Comparison of ENCODE assay signal across 14 cellular contexts in the genomic region with DNA sequence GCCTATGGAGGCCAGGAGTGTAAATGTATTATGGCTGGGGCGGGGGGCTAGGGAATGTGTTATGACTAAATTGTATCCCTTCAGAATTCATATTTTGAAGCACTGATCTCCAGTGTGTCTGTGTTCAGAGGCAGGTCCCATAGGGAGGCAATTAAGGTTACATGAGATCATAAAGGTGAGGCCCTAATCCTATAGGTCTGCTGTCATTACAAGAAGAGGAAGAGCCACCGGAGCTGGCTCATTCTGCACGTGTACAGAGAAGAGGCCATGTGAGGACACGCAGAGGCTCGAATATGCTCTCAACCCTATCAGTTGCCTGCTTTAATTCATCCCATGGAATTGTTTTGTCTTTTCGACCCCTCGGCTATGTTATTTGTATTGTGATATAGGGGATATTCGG.
DNase-seq lines count a peak whose midpoint lies in the region; ATAC-seq and TF ChIP-seq lines count a peak whose summit lies in the region.
"Had no signal": no experiment of that assay in that cellular context is flagged by ENCODE, and none has a peak within 500 bp of the region (broad histone marks: within the 10 kb centered on the region; RNA-seq: fewer than 3 reads in every experiment).

No MANE protein-coding gene starts in this region.

- H3K4me3 ChIP-seq in naive thymus-derived CD4-positive, alpha-beta T cell (ENCODE audit: low read length) = no peak overlapping the region
- H3K4me3 ChIP-seq: BLaER1 treated with 17β-estradiol and CSF1 and Interleukin-3, amounts not matched to agents 10 nM and 100 nM had no signal

- no peak for TF ChIP-seq CTCF in endothelial cell (IDR thresholded peaks at IDR 0.05; ENCODE audit: unreplicated experiment)

- H3K36me3 Mint-ChIP-seq in endothelial cell (ENCODE audit: low read depth, unreplicated experiment) = no peaks in the 10 kb centered on the region
- H3K36me3 Mint-ChIP-seq in stimulated activated memory B cell treated with anti-CD40 and anti-IgM and Interleukin-4, amounts not matched to agents 10 μg/mL and 1 μg/mL and 100 μg/mL, for 72 hours = peaks cover 6% of the 10 kb centered on the region
- peaks cover 0 to 8% (median 3%) of the 10 kb centered on the region in 5 donors for H3K36me3 Mint-ChIP-seq in naive thymus-derived CD4-positive, alpha-beta T cell

- peak; percentile 41 for DNase-seq in NCI-H82 (lab: John Stamatoyannopoulos, UW)
- no peak for DNase-seq in NCI-H82 treated with DMSO at 0.1 percent for 48 hours (lab: John Stamatoyannopoulos, UW; ENCODE audit: unreplicated experiment)
- DNase-seq in NCI-H69 (lab: John Stamatoyannopoulos, UW) = peak; percentile 13
- DNase-seq in endothelial cell (ENCODE audit: low spot score) = no peak
- DNase-seq in naive thymus-derived CD4-positive, alpha-beta T cell = no peak
- DNase-seq: Calu3; CD8-positive, alpha-beta T cell; DMS79 treated with DMSO at 0.1 percent for 48 hours; GF-D8; H9 had no signal

- no peaks in the 10 kb centered on the region for H3K4me1 Mint-ChIP-seq in endothelial cell (ENCODE audit: unreplicated experiment)
- H3K4me1 Mint-ChIP-seq in stimulated activated memory B cell treated with anti-CD40 and anti-IgM and Interleukin-4, amounts not matched to agents 10 μg/mL and 1 μg/mL and 100 μg/mL, for 72 hours = no peaks in the 10 kb centered on the region
- H3K4me1 Mint-ChIP-seq in naive thymus-derived CD4-positive, alpha-beta T cell = no peaks in the 10 kb centered on the region
- H3K4me1 Mint-ChIP-seq: B cell, H9 had no signal

- no peak overlapping the region for H3K4me3 Mint-ChIP-seq in endothelial cell (ENCODE audit: unreplicated experiment)
- no peak overlapping the region for H3K4me3 Mint-ChIP-seq in stimulated activated memory B cell treated with anti-CD40 and anti-IgM and Interleukin-4, amounts not matched to agents 10 μg/mL and 1 μg/mL and 100 μg/mL, for 72 hours
- H3K4me3 Mint-ChIP-seq in naive thymus-derived CD4-positive, alpha-beta T cell = no peak overlapping the region
- H3K4me3 Mint-ChIP-seq: B cell; CD8-positive, alpha-beta T cell; H9 had no signal

- no peak overlapping the region for H3K27ac ChIP-seq in naive thymus-derived CD4-positive, alpha-beta T cell (ENCODE audit: low read depth, low read length)
- H3K27ac ChIP-seq: BLaER1 treated with 17β-estradiol and CSF1 and Interleukin-3, amounts not matched to agents 10 nM and 100 nM had no signal

- ATAC-seq in stimulated activated memory B cell treated with anti-CD40 and anti-IgM and Interleukin-4, amounts not matched to agents 10 μg/mL and 1 μg/mL and 100 μg/mL, for 72 hours = peak; percentile 24
- no peak for ATAC-seq in GM18873 (IDR thresholded peaks at IDR 0.05; ENCODE audit: low FRiP score, unreplicated experiment)
- no peak for ATAC-seq in naive thymus-derived CD4-positive, alpha-beta T cell
- ATAC-seq: CD8-positive, alpha-beta T cell had no signal

- no peaks in the 10 kb centered on the region for H3K27me3 Mint-ChIP-seq in endothelial cell (ENCODE audit: unreplicated experiment)
- H3K27me3 Mint-ChIP-seq in stimulated activated memory B cell treated with anti-CD40 and anti-IgM and Interleukin-4, amounts not matched to agents 10 μg/mL and 1 μg/mL and 100 μg/mL, for 72 hours = no peaks in the 10 kb centered on the region
- peaks cover 0 to 2% (median 0%) of the 10 kb centered on the region in 5 donors for H3K27me3 Mint-ChIP-seq in naive thymus-derived CD4-positive, alpha-beta T cell
- H3K27me3 Mint-ChIP-seq: B cell had no signal

- intact Hi-C loops in naive thymus-derived CD4-positive, alpha-beta T cell (cut with micrococcal nuclease) = no loop called here

- peaks cover 0 to 5% (median 3%) of the 10 kb centered on the region in 3 experiments for H3K36me3 ChIP-seq in naive thymus-derived CD4-positive, alpha-beta T cell (ENCODE audit: control insufficient read depth in 2 of 3, insufficient read depth in 3 of 3, low read length in 3 of 3)

- POLR2A ChIA-PET in naive thymus-derived CD4-positive, alpha-beta T cell (lab: Charles Lee) = no interaction called here

- H3K27ac Mint-ChIP-seq in endothelial cell (ENCODE audit: unreplicated experiment) = peak overlapping the region; percentile 10
- no peak overlapping the region for H3K27ac Mint-ChIP-seq in stimulated activated memory B cell treated with anti-CD40 and anti-IgM and Interleukin-4, amounts not matched to agents 10 μg/mL and 1 μg/mL and 100 μg/mL, for 72 hours
- peak overlapping the region in 1 of 9 donors; percentile 18 for H3K27ac Mint-ChIP-seq in naive thymus-derived CD4-positive, alpha-beta T cell
- H3K27ac Mint-ChIP-seq: B cell; CD8-positive, alpha-beta T cell; H9 had no signal

- H3K27me3 ChIP-seq in naive thymus-derived CD4-positive, alpha-beta T cell (ENCODE audit: control insufficient read depth in 2 of 2, insufficient read depth in 2 of 2, low read length in 2 of 2) = no peaks in the 10 kb centered on the region
- H3K27me3 ChIP-seq: BLaER1 treated with 17β-estradiol and CSF1 and Interleukin-3, amounts not matched to agents 10 nM and 100 nM had no signal

- no peaks in the 10 kb centered on the region for H3K4me1 ChIP-seq in naive thymus-derived CD4-positive, alpha-beta T cell (ENCODE audit: control insufficient read depth in 2 of 2, insufficient read depth in 2 of 2, low read length in 2 of 2)
- H3K4me1 ChIP-seq: BLaER1 treated with 17β-estradiol and CSF1 and Interleukin-3, amounts not matched to agents 10 nM and 100 nM had no signal

- no peaks in the 10 kb centered on the region for H3K9me3 Mint-ChIP-seq in endothelial cell (ENCODE audit: unreplicated experiment)
- peaks cover 15% of the 10 kb centered on the region for H3K9me3 Mint-ChIP-seq in stimulated activated memory B cell treated with anti-CD40 and anti-IgM and Interleukin-4, amounts not matched to agents 10 μg/mL and 1 μg/mL and 100 μg/mL, for 72 hours
- peaks cover 0 to 17% (median 5%) of the 10 kb centered on the region in 11 donors for H3K9me3 Mint-ChIP-seq in naive thymus-derived CD4-positive, alpha-beta T cell

- CTCF ChIA-PET in naive thymus-derived CD4-positive, alpha-beta T cell (lab: Charles Lee) = no interaction called here

- no peaks in the 10 kb centered on the region for H3K9me3 ChIP-seq in naive thymus-derived CD4-positive, alpha-beta T cell (ENCODE audit: control insufficient read depth in 2 of 3, low read length in 3 of 3)

Comparison
In these comparisons a context has a peak if more than half of its experiments do, and no peak if none do; other contexts are left out.
1. DNase-seq: peak in NCI-H82 (single experiment) and NCI-H69 (single experiment); none in NCI-H82 treated with DMSO at 0.1 percent for 48 hours (single experiment), endothelial cell (single experiment) and naive thymus-derived CD4-positive, alpha-beta T cell (0 of 9).